Comparison of ENCODE assay signal across 19 cellular contexts in genomic region chr2:173972165-173972564, GRCh38. TPM values are rescaled to one million over a fixed set of nuclear protein-coding genes. Genes with fewer than 3 reads are reported as not detected.
DNase-seq lines count a peak whose midpoint lies in the region; ATAC-seq, FAIRE-seq and TF ChIP-seq lines count a peak whose summit lies in the region.
"Had no signal": no experiment of that assay in that cellular context is flagged by ENCODE, and none has a peak within 500 bp of the region (broad histone marks: within the 10 kb centered on the region; RNA-seq: fewer than 3 reads in every experiment).

No MANE protein-coding gene starts in this region.

- POLR2A ChIA-PET in HCT116 (lab: Charles Lee): no interaction called here
- POLR2A ChIA-PET in Panc1 (lab: Charles Lee): no interaction called here

- H3K27ac ChIP-seq in C4-2B (peak overlapping the region; percentile 26; the same call in 1 of the 2 replicates), HCT116 (ENCODE audit: low read depth, low read length) (no peak overlapping the region; the same call in 1 of the 2 replicates), Panc1 (ENCODE audit: low read length) (no peak overlapping the region), astrocyte (ENCODE audit: low read depth, low read length) (no peak overlapping the region)
- H3K27ac ChIP-seq: GM23248 had no signal

- RAD21 ChIA-PET in HCT116 (lab: Charles Lee; ENCODE audit: low non-redundant PET in 1 of 2, low total read pairs in 2 of 2, uncharacterized antibody in 2 of 2, unreplicated experiment in 2 of 2): no interaction called here

- TF ChIP-seq RAD21 in HCT116 (IDR thresholded peaks at IDR 0.05; ENCODE audit: low read depth): no peak

- H3K36me3 ChIP-seq in HCT116 (ENCODE audit: control insufficient read depth in 1 of 2, insufficient read depth in 2 of 2, low read length in 2 of 2) (no peaks in the 10 kb centered on the region), Panc1 (ENCODE audit: control insufficient read depth, insufficient read depth, low read length) (no peaks in the 10 kb centered on the region), astrocyte (ENCODE audit: insufficient read depth, low read length) (no peaks in the 10 kb centered on the region)
- H3K36me3 ChIP-seq: BE2C, HAP-1 had no signal

- TF ChIP-seq CTCF in C4-2B (conservative IDR thresholded peaks at IDR 0.05): no peak
- TF ChIP-seq CTCF in HCT116 (IDR thresholded peaks at IDR 0.05 in 2 of 3, conservative IDR thresholded peaks at IDR 0.05 in 1 of 3; ENCODE audit: borderline replicate concordance in 1 of 3, insufficient read depth in 1 of 3, low read depth in 2 of 3, low read length in 2 of 3): no peak
- no peak for TF ChIP-seq CTCF in Panc1 (IDR thresholded peaks at IDR 0.05)
- no peak for TF ChIP-seq CTCF in astrocyte (IDR thresholded peaks at IDR 0.05; ENCODE audit: insufficient read depth, low read depth, low read length)

- ATAC-seq in HCT116 (peak; percentile 29; the same call in 1 of the 2 replicates), Panc1 (0 out of 2 replicates have a peak, but pooled peaks have one; percentile 12), GM18861 (IDR thresholded peaks at IDR 0.05; ENCODE audit: unreplicated experiment) (no peak)
- ATAC-seq: K562 had no signal

- no peaks in the 10 kb centered on the region for H3K27me3 ChIP-seq in HCT116 (ENCODE audit: insufficient read depth, low read length)
- H3K27me3 ChIP-seq in Panc1 (ENCODE audit: control insufficient read depth, insufficient read depth, low read length): no peaks in the 10 kb centered on the region
- no peaks in the 10 kb centered on the region for H3K27me3 ChIP-seq in astrocyte (ENCODE audit: insufficient read depth, low read length)
- H3K27me3 ChIP-seq: BE2C had no signal

- H3K9ac ChIP-seq in HCT116 (ENCODE audit: low read length) (0 out of 2 replicates have a peak overlapping the region, but pooled peaks have one; percentile 18), astrocyte (ENCODE audit: low read length) (no peak overlapping the region)
- H3K9ac ChIP-seq: GM23248 had no signal

- DNase-seq in HCT116 (ENCODE audit: low read depth, low spot score): no peak
- DNase-seq in Panc1 (ENCODE audit: low read depth, low spot score): no peak
- DNase-seq in astrocyte (ENCODE audit: low read depth): no peak
- DNase-seq in COLO829 (ENCODE audit: low spot score): no peak
- DNase-seq in activated naive CD4-positive, alpha-beta T cell treated with anti-CD3 and anti-CD28 coated beads, Interleukin-2, amount 50 U/mL, for 16 hours: no peak
- DNase-seq in stimulated activated naive CD4-positive, alpha-beta T cell treated with Interleukin-2 at 50 U/mL for 16 hours (lab: John Stamatoyannopoulos, UW): no peak
- DNase-seq: BE2C; C1 segment of cervical spinal cord; CD4-positive, alpha-beta T cell; DMS 273 treated with DMSO at 0.1 percent for 48 hours; DMS53; DND-41 had no signal

- no peak overlapping the region for H3K4me3 Mint-ChIP-seq in astrocyte (ENCODE audit: unreplicated experiment)
- H3K4me3 Mint-ChIP-seq: CD4-positive, alpha-beta T cell had no signal

- H3K27me3 Mint-ChIP-seq in astrocyte (ENCODE audit: low read depth, unreplicated experiment): no peaks in the 10 kb centered on the region
- H3K27me3 Mint-ChIP-seq: CD4-positive, alpha-beta T cell had no signal

- H3K9me2 ChIP-seq in HCT116 (ENCODE audit: insufficient read depth): no peaks in the 10 kb centered on the region

- TF ChIP-seq POLR2A in HCT116 (IDR thresholded peaks at IDR 0.05; ENCODE audit: borderline replicate concordance, extremely low read depth, insufficient read depth, insufficient read length): no peak

- H3K9me3 Mint-ChIP-seq in astrocyte (ENCODE audit: unreplicated experiment): no peaks in the 10 kb centered on the region
- H3K9me3 Mint-ChIP-seq: CD4-positive, alpha-beta T cell had no signal

- in situ Hi-C loops in Panc1 (cut with HindIII; ENCODE audit: low pct_unique_long_range_greater_than_20kb, low sequenced_read_pairs): no loop called here

- no peak overlapping the region for H2AFZ ChIP-seq in HCT116 (ENCODE audit: low read depth, low read length, poor library complexity, severe bottlenecking)
- no peak overlapping the region for H2AFZ ChIP-seq in astrocyte (ENCODE audit: low read depth, low read length)
- H2AFZ ChIP-seq: GM23248 had no signal

- H3K4me1 ChIP-seq in HCT116 (ENCODE audit: control insufficient read depth in 1 of 2, insufficient read depth in 2 of 2, low read length in 2 of 2): peaks cover 13 to 22% of the 10 kb centered on the region in 2 experiments
- no peaks in the 10 kb centered on the region for H3K4me1 ChIP-seq in Panc1 (ENCODE audit: control insufficient read depth, insufficient read depth, low read length)
- peaks cover 12% of the 10 kb centered on the region for H3K4me1 ChIP-seq in astrocyte (ENCODE audit: insufficient read depth, low read length)
- H3K4me1 ChIP-seq: BE2C had no signal

- no peak overlapping the region for H3K27ac Mint-ChIP-seq in astrocyte (ENCODE audit: unreplicated experiment)
- H3K27ac Mint-ChIP-seq: CD4-positive, alpha-beta T cell had no signal

- H3K4me1 Mint-ChIP-seq in astrocyte (ENCODE audit: low read depth, unreplicated experiment): peaks cover 18% of the 10 kb centered on the region

- H3K9me3 ChIP-seq in HCT116 (ENCODE audit: control insufficient read depth in 1 of 2, insufficient read depth in 1 of 2, low read depth in 1 of 2, low read length in 2 of 2) (no peaks in the 10 kb centered on the region), Panc1 (ENCODE audit: control insufficient read depth, insufficient read depth, low read depth, low read length) (no peaks in the 10 kb centered on the region), astrocyte (ENCODE audit: insufficient read depth, low read depth, low read length) (no peaks in the 10 kb centered on the region)
- H3K9me3 ChIP-seq: BE2C, HAP-1 had no signal

- intact Hi-C loops in HCT116 (cut with micrococcal nuclease) (no loop called here), Panc1 (cut with micrococcal nuclease; ENCODE audit: unreplicated experiment) (no loop called here)

- no TSS peak for BruUV-seq in HCT116 (replicated peaks; lab: Mats Ljungman, UMichigan)
- BruUV-seq in Panc1 (replicated peaks; lab: Mats Ljungman, UMichigan): no TSS peak

- H3K4me2 ChIP-seq in HCT116 (ENCODE audit: low read length) (peak overlapping the region; percentile 52), astrocyte (ENCODE audit: low read length) (peak overlapping the region; percentile 11)

- CTCF ChIA-PET in HCT116 (lab: Charles Lee): no interaction called here
- CTCF ChIA-PET in Panc1 (lab: Charles Lee): no interaction called here

- no peaks in the 10 kb centered on the region for H3K36me3 Mint-ChIP-seq in astrocyte (ENCODE audit: low read depth, unreplicated experiment)

- no peak for FAIRE-seq in astrocyte (lab: Jason Lieb, UNC)
- FAIRE-seq: GM12878, GM19239, K562 had no signal

- H3K79me2 ChIP-seq in HCT116 (ENCODE audit: insufficient read depth, low read length) (no peaks in the 10 kb centered on the region), astrocyte (ENCODE audit: insufficient read depth, low read length) (no peaks in the 10 kb centered on the region)

- H3K4me3 ChIP-seq in HCT116 (replicated peaks in 1 of 2; ENCODE audit: low read depth in 1 of 2, low read length in 2 of 2) (no peak overlapping the region), Panc1 (ENCODE audit: low read depth in 2 of 2, low read length in 2 of 2) (no peak overlapping the region), astrocyte (ENCODE audit: insufficient read depth, low read depth, low read length) (no peak overlapping the region)
- H3K4me3 ChIP-seq: GM12878, GM23248, HAP-1, K562 had no signal

- no peaks in the 10 kb centered on the region for H4K20me1 ChIP-seq in HCT116 (ENCODE audit: insufficient read depth)
- H4K20me1 ChIP-seq in astrocyte (ENCODE audit: insufficient read depth, low read length): no peaks in the 10 kb centered on the region

TF ChIP-seq in HCT116, 20 proteins besides CTCF, POLR2A, EP300 and RAD21 (continues in another document):
- TF ChIP-seq EGR1 (IDR thresholded peaks at IDR 0.05; ENCODE audit: low read depth) (no peak), TCF7L2 (IDR thresholded peaks at IDR 0.05; ENCODE audit: borderline replicate concordance, extremely low read depth, insufficient read depth, insufficient read length) (no peak), CBX3 (IDR thresholded peaks at IDR 0.05; ENCODE audit: low read depth) (no peak)
- TF ChIP-seq, protein P1, sequence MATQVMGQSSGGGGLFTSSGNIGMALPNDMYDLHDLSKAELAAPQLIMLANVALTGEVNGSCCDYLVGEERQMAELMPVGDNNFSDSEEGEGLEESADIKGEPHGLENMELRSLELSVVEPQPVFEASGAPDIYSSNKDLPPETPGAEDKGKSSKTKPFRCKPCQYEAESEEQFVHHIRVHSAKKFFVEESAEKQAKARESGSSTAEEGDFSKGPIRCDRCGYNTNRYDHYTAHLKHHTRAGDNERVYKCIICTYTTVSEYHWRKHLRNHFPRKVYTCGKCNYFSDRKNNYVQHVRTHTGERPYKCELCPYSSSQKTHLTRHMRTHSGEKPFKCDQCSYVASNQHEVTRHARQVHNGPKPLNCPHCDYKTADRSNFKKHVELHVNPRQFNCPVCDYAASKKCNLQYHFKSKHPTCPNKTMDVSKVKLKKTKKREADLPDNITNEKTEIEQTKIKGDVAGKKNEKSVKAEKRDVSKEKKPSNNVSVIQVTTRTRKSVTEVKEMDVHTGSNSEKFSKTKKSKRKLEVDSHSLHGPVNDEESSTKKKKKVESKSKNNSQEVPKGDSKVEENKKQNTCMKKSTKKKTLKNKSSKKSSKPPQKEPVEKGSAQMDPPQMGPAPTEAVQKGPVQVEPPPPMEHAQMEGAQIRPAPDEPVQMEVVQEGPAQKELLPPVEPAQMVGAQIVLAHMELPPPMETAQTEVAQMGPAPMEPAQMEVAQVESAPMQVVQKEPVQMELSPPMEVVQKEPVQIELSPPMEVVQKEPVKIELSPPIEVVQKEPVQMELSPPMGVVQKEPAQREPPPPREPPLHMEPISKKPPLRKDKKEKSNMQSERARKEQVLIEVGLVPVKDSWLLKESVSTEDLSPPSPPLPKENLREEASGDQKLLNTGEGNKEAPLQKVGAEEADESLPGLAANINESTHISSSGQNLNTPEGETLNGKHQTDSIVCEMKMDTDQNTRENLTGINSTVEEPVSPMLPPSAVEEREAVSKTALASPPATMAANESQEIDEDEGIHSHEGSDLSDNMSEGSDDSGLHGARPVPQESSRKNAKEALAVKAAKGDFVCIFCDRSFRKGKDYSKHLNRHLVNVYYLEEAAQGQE (IDR thresholded peaks at IDR 0.05; ENCODE audit: low read depth): no peak

RNA-seq across cellular contexts. Expression of gene SP3, which starts 7.0 kb away (rescaled TPM):
- 98.0 TPM for total RNA-seq in HCT116 (2021; ENCODE audit: unreplicated experiment)
- polyA plus RNA-seq in HCT116 (2012): 28.9 and 39.2 TPM in 2 replicates
- total RNA-seq in Panc1 (2021; ENCODE audit: unreplicated experiment): 80.2 TPM
- 40.3 TPM for polyA plus RNA-seq in Panc1 (2012; ENCODE audit: insufficient read length)
- total RNA-seq in astrocyte: 58.8 and 59.6 TPM in 2 replicates
